ENCODE assay signal across 19 cellular contexts in genomic region chr16:88004391-88004790, GRCh38. TPM values are rescaled to one million over a fixed set of nuclear protein-coding genes. Genes with fewer than 3 reads are reported as not detected.
A peak's percentile ranks its signal among the peaks of the same experiment; 100 is the strongest.
DNase-seq lines count a peak whose midpoint lies in the region; ATAC-seq and TF ChIP-seq lines count a peak whose summit lies in the region.
"Had no signal": no experiment of that assay in that cellular context is flagged by ENCODE, and none has a peak within 500 bp of the region (broad histone marks: within the 10 kb centered on the region; RNA-seq: fewer than 3 reads in every experiment).

No MANE protein-coding gene starts in this region.

- CTCF ChIA-PET in WTC11 (lab: Charles Lee): interaction anchor here (0.7 to 1.2 kb wide), 3 partner anchors 9 to 226 kb away, joined by 3 to 4 read pairs (median 3); no protein-coding TSS in a partner anchor
- CTCF ChIA-PET in CD8-positive, alpha-beta memory T cell (lab: Charles Lee): no interaction called here

- H3K9ac ChIP-seq in endodermal cell (ENCODE audit: extremely low read depth, low read length, poor library complexity, severe bottlenecking): no peak overlapping the region

- H3K4me1 Mint-ChIP-seq in WTC11: peaks cover 17% of the 10 kb centered on the region
- peaks cover 10% of the 10 kb centered on the region for H3K4me1 Mint-ChIP-seq in endodermal cell
- H3K4me1 Mint-ChIP-seq in nephron progenitor cell: peaks cover 16% of the 10 kb centered on the region
- H3K4me1 Mint-ChIP-seq in CD8-positive, alpha-beta memory T cell: peaks cover 9% of the 10 kb centered on the region in 3 donors

- POLR2A ChIA-PET in WTC11 (lab: Charles Lee): no interaction called here
- POLR2A ChIA-PET in CD8-positive, alpha-beta memory T cell (lab: Charles Lee): no interaction called here

- DNase-seq in WTC11 (ENCODE audit: low spot score) (no peak), endodermal cell (no peak), nephron progenitor cell (no peak), sigmoid colon (peak; percentile 61), DMS79 treated with DMSO at 0.1 percent for 48 hours (lab: John Stamatoyannopoulos, UW) (no peak)
- DNase-seq in CD8-positive, alpha-beta memory T cell: no peak
- no peak for DNase-seq in activated CD4-positive, CD25-positive, alpha-beta regulatory T cell (lab: John Stamatoyannopoulos, UW)
- DNase-seq in activated CD8-positive, alpha-beta memory T cell treated with anti-CD3 and anti-CD28 coated beads for 24 hours: no peak
- DNase-seq: ACHN, COR-L47, EL, GOT3, NCI-H1694 treated with DMSO at 0.1 percent for 48 hours, NCI-H2227 treated with DMSO at 0.1 percent for 48 hours, NCI-H524, SHP77 had no signal

- H3K4me3 ChIP-seq in endodermal cell (ENCODE audit: low read length) (no peak overlapping the region), sigmoid colon (no peak overlapping the region)
- no peak overlapping the region for H3K4me3 ChIP-seq in CD8-positive, alpha-beta memory T cell (ENCODE audit: low read length)
- H3K4me3 ChIP-seq: K562 had no signal

- ATAC-seq in WTC11: no peak
- ATAC-seq: SK-N-SH treated with all-trans-retinoic acid at 6 μM for 48 hours had no signal

- no peak for TF ChIP-seq EP300 in sigmoid colon (IDR thresholded peaks at IDR 0.05)

- H3K27ac ChIP-seq in endodermal cell (ENCODE audit: low read depth, low read length) (peak overlapping the region; percentile 80), sigmoid colon (no peak overlapping the region)
- no peak overlapping the region for H3K27ac ChIP-seq in CD8-positive, alpha-beta memory T cell (ENCODE audit: low read depth, low read length)
- H3K27ac ChIP-seq: C4-2B had no signal

- H3K27me3 ChIP-seq in endodermal cell (ENCODE audit: control insufficient read depth, insufficient read depth, low read length, poor library complexity, severe bottlenecking) (no peaks in the 10 kb centered on the region), sigmoid colon (no peaks in the 10 kb centered on the region)
- H3K27me3 ChIP-seq in CD8-positive, alpha-beta memory T cell (ENCODE audit: insufficient read depth, low read length, poor library complexity, severe bottlenecking): no peaks in the 10 kb centered on the region

- peaks cover 23% of the 10 kb centered on the region for H3K9me3 Mint-ChIP-seq in WTC11
- H3K9me3 Mint-ChIP-seq in endodermal cell: no peaks in the 10 kb centered on the region
- no peaks in the 10 kb centered on the region for H3K9me3 Mint-ChIP-seq in nephron progenitor cell
- no peaks in the 10 kb centered on the region for H3K9me3 Mint-ChIP-seq in CD8-positive, alpha-beta memory T cell

- WGBS in endodermal cell (ENCODE audit: insufficient coverage in 1 of 2, insufficient read length in 1 of 2), 2 experiments: 92 to 94% methylated on average over 16 of the region's 16 CpGs
- whole genome bisulfite sequencing in sigmoid colon, 2 donors: 94% methylated on average over 16 of the region's 16 CpGs

- H3K27ac Mint-ChIP-seq in WTC11: peak overlapping the region; percentile 4; the same call in 1 of the 2 replicates
- H3K27ac Mint-ChIP-seq in endodermal cell: no peak overlapping the region
- H3K27ac Mint-ChIP-seq in nephron progenitor cell: peak overlapping the region; percentile 88
- H3K27ac Mint-ChIP-seq in CD8-positive, alpha-beta memory T cell: peak overlapping the region in 1 of 8 donors; percentile 43

- H3K36me3 Mint-ChIP-seq in WTC11 (peaks cover 53% of the 10 kb centered on the region), endodermal cell (ENCODE audit: low read depth) (peaks cover 47% of the 10 kb centered on the region), nephron progenitor cell (ENCODE audit: low read depth) (peaks cover 50% of the 10 kb centered on the region)
- H3K36me3 Mint-ChIP-seq in CD8-positive, alpha-beta memory T cell: peaks cover 4 to 67% (median 12%) of the 10 kb centered on the region in 3 donors

- TF ChIP-seq CTCF in WTC11 (IDR thresholded peaks at IDR 0.05) (no peak), endodermal cell (conservative IDR thresholded peaks at IDR 0.05) (no peak), nephron progenitor cell (IDR thresholded peaks at IDR 0.05) (no peak), sigmoid colon (IDR thresholded peaks at IDR 0.05) (no peak)

- H3K4me3 Mint-ChIP-seq in WTC11 (no peak overlapping the region), endodermal cell (no peak overlapping the region), nephron progenitor cell (no peak overlapping the region)
- H3K4me3 Mint-ChIP-seq in CD8-positive, alpha-beta memory T cell: no peak overlapping the region

- no peaks in the 10 kb centered on the region for H3K27me3 Mint-ChIP-seq in WTC11 (ENCODE audit: low read depth)
- H3K27me3 Mint-ChIP-seq in endodermal cell (ENCODE audit: insufficient read depth): no peaks in the 10 kb centered on the region
- H3K27me3 Mint-ChIP-seq in nephron progenitor cell (ENCODE audit: low read depth, poor library complexity): peaks cover 4% of the 10 kb centered on the region
- H3K27me3 Mint-ChIP-seq in CD8-positive, alpha-beta memory T cell: no peaks in the 10 kb centered on the region

- intact Hi-C loops in sigmoid colon (cut with DNase I): no loop called here

- H3K9me3 ChIP-seq in endodermal cell (ENCODE audit: control insufficient read depth, low read length): no peaks in the 10 kb centered on the region
- no peaks in the 10 kb centered on the region for H3K9me3 ChIP-seq in sigmoid colon
- no peaks in the 10 kb centered on the region for H3K9me3 ChIP-seq in CD8-positive, alpha-beta memory T cell (ENCODE audit: low read length)

- peaks cover 16% of the 10 kb centered on the region for H3K36me3 ChIP-seq in endodermal cell (ENCODE audit: control insufficient read depth, insufficient read depth, low read length)
- H3K36me3 ChIP-seq in sigmoid colon: peaks cover 0 to 38% (median 14%) of the 10 kb centered on the region in 4 donors
- H3K36me3 ChIP-seq in CD8-positive, alpha-beta memory T cell (ENCODE audit: insufficient read depth, low read length): peaks cover 23% of the 10 kb centered on the region

- no peak for TF ChIP-seq POLR2A in sigmoid colon (IDR thresholded peaks at IDR 0.05)

- H3K4me1 ChIP-seq in endodermal cell (ENCODE audit: control insufficient read depth, insufficient read depth, low read length) (no peaks in the 10 kb centered on the region), sigmoid colon (no peaks in the 10 kb centered on the region)
- H3K4me1 ChIP-seq in CD8-positive, alpha-beta memory T cell (ENCODE audit: insufficient read depth, low read length): no peaks in the 10 kb centered on the region

TF ChIP-seq in WTC11, 78 proteins besides CTCF, POLR2A, EP300 and RAD21 (continues in another document):
- TF ChIP-seq STAT6 (CRISPR knock-in tag; conservative IDR thresholded peaks at IDR 0.05; ENCODE audit: low read depth) (no peak), TEAD1 (CRISPR knock-in tag; IDR thresholded peaks at IDR 0.05) (no peak), ZNF317 (CRISPR knock-in tag; IDR thresholded peaks at IDR 0.05; ENCODE audit: borderline replicate concordance, low read depth) (no peak), NFYB (CRISPR knock-in tag; conservative IDR thresholded peaks at IDR 0.05; ENCODE audit: low read depth) (no peak), ZNF512 (CRISPR knock-in tag; IDR thresholded peaks at IDR 0.05; ENCODE audit: borderline replicate concordance) (no peak), OVOL2 (CRISPR knock-in tag; IDR thresholded peaks at IDR 0.05; ENCODE audit: borderline replicate concordance) (no peak), MLX (CRISPR knock-in tag; IDR thresholded peaks at IDR 0.05) (no peak), NFE2L1 (CRISPR knock-in tag; IDR thresholded peaks at IDR 0.05) (no peak)

RNA-seq across cellular contexts. Expression of gene BANP, which starts 53.2 kb away (rescaled TPM):
- total RNA-seq in WTC11 (2021) (29.1 to 34.5 TPM (median 33.3 TPM) in 3 replicates), endodermal cell (10 to 100 TPM; 39.5 to 45.5 TPM), sigmoid colon (10 to 100 TPM; 17.4 to 31.0 (median 23.0) TPM)
- polyA plus RNA-seq in endodermal cell (2013, experiment 1 of 2): 23.8 TPM
- 20.0 TPM for polyA plus RNA-seq in endodermal cell (2013, experiment 2 of 2)
- 10 to 100 TPM in 1 of 3 donors, 1 to 10 TPM in 2; 8.4 to 15.9 (median 8.8) TPM for polyA plus RNA-seq in sigmoid colon
- 10 to 100 TPM; 29.5 to 32.5 TPM for total RNA-seq in CD8-positive, alpha-beta memory T cell
- 28.5 TPM for polyA plus RNA-seq in CD8-positive, alpha-beta memory T cell
